Comparison of ENCODE assay signal across 21 cellular contexts in the genomic region with DNA sequence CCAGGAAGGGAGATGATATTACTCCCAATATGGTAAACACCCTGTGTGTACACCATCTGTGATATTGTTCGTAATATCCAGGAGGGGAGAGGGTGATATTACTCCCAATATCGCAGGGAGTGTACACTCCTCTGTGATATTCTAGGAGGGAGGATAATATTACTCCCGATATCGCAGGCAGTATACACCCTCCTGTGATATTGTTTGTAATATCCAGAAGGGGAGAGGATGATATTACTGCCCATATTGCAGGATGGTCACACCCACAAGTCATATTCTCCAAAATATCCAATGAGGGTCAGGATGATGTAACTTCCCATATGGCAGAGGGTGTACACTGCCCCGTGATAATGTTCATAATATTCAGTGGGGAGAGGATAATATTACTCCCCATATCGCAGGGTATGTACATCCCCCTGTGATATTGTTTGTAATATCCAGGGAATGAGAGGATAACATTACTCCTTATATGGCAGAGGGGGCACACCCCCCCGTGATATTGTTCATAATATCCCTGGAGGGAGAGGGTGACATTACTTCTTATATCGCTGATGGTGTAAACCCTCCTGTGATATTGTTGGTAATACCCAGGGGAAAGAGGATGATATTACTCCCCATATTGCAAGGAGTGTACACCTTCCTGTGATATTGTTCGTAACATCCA. TPM values are rescaled to one million over a fixed set of nuclear protein-coding genes. Genes with fewer than 3 reads are reported as not detected.
"Had no signal": no experiment of that assay in that cellular context is flagged by ENCODE, and none has a peak within 500 bp of the region (broad histone marks: within the 10 kb centered on the region; RNA-seq: fewer than 3 reads in every experiment).

No MANE protein-coding gene starts in this region.

- H3K27ac ChIP-seq: Peyer's patch, SJSA1 had no signal

- H3K9me3 ChIP-seq: MG63, Peyer's patch, SJSA1, SK-N-SH had no signal

- H3K4me3 ChIP-seq: MG63, Peyer's patch, SJSA1 had no signal

- H3K4me1 ChIP-seq: Peyer's patch, SJSA1 had no signal

- H3K27me3 ChIP-seq: MG63, Peyer's patch had no signal

- H3K9ac ChIP-seq: SK-N-SH had no signal

- ATAC-seq: PC-3, T-cell had no signal

- H3K36me3 ChIP-seq: MG63, Peyer's patch, SJSA1 had no signal

- DNase-seq: Karpas-422, KG1, MG63, NCI-H1092 treated with DMSO at 0.1 percent for 48 hours, NCI-H1436, NCI-H187, NCI-H2029, NCI-H2107, NCI-H524 treated with DMSO at 0.1 percent for 48 hours, NCI-H82, PC-3, Peyer's patch, Right ventricle myocardium superior, SIG-M5, SK-N-SH, SW 1271, T-cell had no signal

RNA-seq across cellular contexts. Expression of a gene that starts 17.1 kb away (rescaled TPM):
- total RNA-seq: NCI-H460; SJSA1; T-helper 2 cell treated with Interferon-gamma antibody and Interleukin-4, amounts not matched to agents 100 ng/mL and 5 ng/mL, for 36 hours had no signal
- polyA plus RNA-seq: SK-N-SH had no signal

RNA-seq across cellular contexts. Expression of a gene that starts 29.3 kb away (rescaled TPM):
- total RNA-seq: HT-29, NCI-H460, Peyer's patch, SJSA1 had no signal
- polyA plus RNA-seq: SK-N-SH had no signal
